ENCODE assay signal across 9 cellular contexts in the genomic region with DNA sequence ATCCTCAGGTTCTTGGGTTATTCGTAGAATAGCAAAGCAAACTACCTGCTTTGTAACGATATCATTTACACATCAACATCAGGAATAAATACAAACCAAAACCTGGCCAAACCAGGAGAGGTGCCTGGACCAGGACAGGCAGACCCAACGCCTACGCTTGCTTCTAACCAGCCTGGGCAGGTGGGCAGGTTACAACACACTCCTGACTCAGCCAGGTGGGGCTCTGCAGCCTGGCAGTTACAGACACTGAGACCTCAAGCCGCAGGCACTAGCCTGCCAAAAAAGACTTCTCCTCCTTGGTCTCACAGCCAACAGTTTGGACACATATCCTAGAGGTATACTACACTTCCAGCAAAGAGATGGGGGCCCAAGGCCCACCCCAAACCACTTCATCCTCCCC. TPM values are rescaled to one million over a fixed set of nuclear protein-coding genes. Genes with fewer than 3 reads are reported as not detected.
DNase-seq lines count a peak whose midpoint lies in the region; ATAC-seq and TF ChIP-seq lines count a peak whose summit lies in the region.
"Had no signal": no experiment of that assay in that cellular context is flagged by ENCODE, and none has a peak within 500 bp of the region (broad histone marks: within the 10 kb centered on the region; RNA-seq: fewer than 3 reads in every experiment).

No MANE protein-coding gene starts in this region.

- no peaks in the 10 kb centered on the region for H3K9me3 ChIP-seq in right atrium auricular region
- H3K9me3 ChIP-seq: Peyer's patch had no signal

- H3K4me1 ChIP-seq in right atrium auricular region (peaks cover 0 to 82% of the 10 kb centered on the region in 2 donors), foreskin keratinocyte (peaks cover 67% of the 10 kb centered on the region)

- intact Hi-C loops in left ventricle myocardium superior (cut with micrococcal nuclease) (no loop called here), Right ventricle myocardium superior (cut with DNase I) (no loop called here)

- ATAC-seq in left ventricle myocardium superior (no peak), foreskin keratinocyte (peak; percentile 91), Right ventricle myocardium superior (ENCODE audit: poor library complexity) (no peak)

- H3K4me3 ChIP-seq in right atrium auricular region: no peak overlapping the region
- H3K4me3 ChIP-seq: Peyer's patch had no signal

- TF ChIP-seq CTCF in right atrium auricular region (IDR thresholded peaks at IDR 0.05) (no peak), foreskin keratinocyte (conservative IDR thresholded peaks at IDR 0.05) (peak; percentile 3)

- H3K27ac ChIP-seq in right atrium auricular region (no peak overlapping the region), foreskin keratinocyte (peak overlapping the region; percentile 92)

- H3K27me3 ChIP-seq in right atrium auricular region (no peaks in the 10 kb centered on the region), foreskin keratinocyte (no peaks in the 10 kb centered on the region)
- H3K27me3 ChIP-seq: Peyer's patch had no signal

- H3K36me3 ChIP-seq in right atrium auricular region: no peaks in the 10 kb centered on the region
- H3K36me3 ChIP-seq: Peyer's patch had no signal

- DNase-seq in left ventricle myocardium superior: peak; percentile 5
- no peak for DNase-seq in right atrium auricular region (ENCODE audit: low spot score)
- DNase-seq in NCI-H2171 treated with DMSO at 0.1 percent for 48 hours (lab: John Stamatoyannopoulos, UW): peak; percentile 72
- peak; percentile 94 to 97 for DNase-seq in foreskin keratinocyte
- peak; percentile 70 for DNase-seq in ureter (ENCODE audit: low spot score)
- no peak for DNase-seq in 8988T
- no peak for DNase-seq in NCI-H69 (lab: John Stamatoyannopoulos, UW)
- no peak for DNase-seq in Right ventricle myocardium superior

RNA-seq across cellular contexts. Expression of a gene that starts 14.0 kb away (rescaled TPM):
- total RNA-seq in left ventricle myocardium superior: 75.2 TPM
- 10 to 100 TPM; 55.2 to 68.1 TPM for total RNA-seq in right atrium auricular region
- total RNA-seq in foreskin keratinocyte: 67.0 and 73.2 TPM in 2 replicates
- polyA plus RNA-seq in foreskin keratinocyte: 45.8 and 54.3 TPM in 2 replicates
- total RNA-seq in ureter: 258 TPM
- 64.9 TPM for total RNA-seq in Right ventricle myocardium superior

RNA-seq across cellular contexts. Expression of a gene that starts 31.8 kb away (rescaled TPM):
- total RNA-seq in left ventricle myocardium superior (108 TPM), right atrium auricular region (100 to 1,000 TPM in 1 of 2 donors, 10 to 100 TPM in 1; 72.8 to 216 TPM), foreskin keratinocyte (66.2 and 70.7 TPM in 2 replicates), ureter (132 TPM), Right ventricle myocardium superior (108 TPM)
- 52.7 and 53.6 TPM in 2 replicates for polyA plus RNA-seq in foreskin keratinocyte

Comparison
In these comparisons a context has a peak if more than half of its experiments do, and no peak if none do; other contexts are left out.
1. DNase-seq: peak in left ventricle myocardium superior (single experiment), NCI-H2171 treated with DMSO at 0.1 percent for 48 hours (single experiment), foreskin keratinocyte (2 of 2) and ureter (single experiment); none in right atrium auricular region (single experiment), 8988T (single experiment), NCI-H69 (single experiment) and Right ventricle myocardium superior (single experiment).